In the genomic region with DNA sequence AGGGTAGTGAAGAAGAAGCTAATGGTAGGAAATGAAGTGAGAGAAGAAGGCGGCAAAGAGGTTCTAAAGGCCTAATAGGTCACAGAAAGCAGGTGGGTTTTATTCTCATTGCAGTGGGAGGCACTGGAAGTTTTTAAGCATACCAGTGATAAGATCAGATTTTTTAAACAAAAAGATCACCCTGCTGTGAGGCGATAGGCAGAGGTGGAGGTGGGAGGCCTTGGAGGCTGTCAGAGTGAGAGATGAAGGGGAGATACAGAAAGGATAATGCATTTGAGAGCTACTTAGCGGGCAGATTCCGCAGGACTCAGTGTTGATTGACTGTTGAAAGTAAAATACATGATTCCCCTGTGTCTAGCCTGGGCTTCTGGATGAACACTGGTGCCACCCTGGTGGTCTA, we compare ENCODE assay signal across 21 cellular contexts.
"Had no signal": no experiment of that assay in that cellular context is flagged by ENCODE, and none has a peak within 500 bp of the region (broad histone marks: within the 10 kb centered on the region; RNA-seq: fewer than 3 reads in every experiment).

No MANE protein-coding gene starts in this region.

- DNase-seq: cortex of kidney; effector memory CD8-positive, alpha-beta T cell; mesenchymal stem cell; midbrain; naive thymus-derived CD4-positive, alpha-beta T cell; occipital lobe; ovary; posterior cingulate gyrus; psoas muscle; right cardiac atrium; sigmoid colon; stimulated activated CD4-positive, alpha-beta T cell treated with anti-CD3 and anti-CD28 coated beads, Interleukin-2, amount 100 ng/mL, for 24 hours; stimulated activated CD4-positive, alpha-beta T cell treated with anti-CD3 and anti-CD28 coated beads, Interleukin-4, amount 100 ng/mL, for 24 hours; stimulated activated naive CD4-positive, alpha-beta T cell treated with Interleukin-2 at 50 U/mL for 16 hours; stomach; thyroid gland; trophoblast cell had no signal

- ATAC-seq: effector memory CD8-positive, alpha-beta T cell; naive thymus-derived CD4-positive, alpha-beta T cell; psoas muscle; right cardiac atrium; stimulated activated effector memory CD8-positive, alpha-beta T cell treated with anti-CD3 and anti-CD28 coated beads, Interleukin-12 subunit alpha, Interleukin-12 subunit beta, amount 100 ng/mL, for 72 hours had no signal

- H3K4me1 ChIP-seq: psoas muscle, sigmoid colon, vagina had no signal

- H3K27ac Mint-ChIP-seq: effector memory CD8-positive, alpha-beta T cell; naive thymus-derived CD4-positive, alpha-beta T cell; nephron; stimulated activated effector memory CD8-positive, alpha-beta T cell treated with anti-CD3 and anti-CD28 coated beads, Interleukin-12 subunit alpha, Interleukin-12 subunit beta, amount 100 ng/mL, for 72 hours had no signal

- H3K9me3 Mint-ChIP-seq: effector memory CD8-positive, alpha-beta T cell; naive thymus-derived CD4-positive, alpha-beta T cell; nephron; stimulated activated effector memory CD8-positive, alpha-beta T cell treated with anti-CD3 and anti-CD28 coated beads, Interleukin-12 subunit alpha, Interleukin-12 subunit beta, amount 100 ng/mL, for 72 hours had no signal

- H3K27ac ChIP-seq: ovary, psoas muscle, sigmoid colon, stomach, thyroid gland, vagina had no signal

- H3K9me3 ChIP-seq: ovary, psoas muscle, sigmoid colon, stomach, thyroid gland, vagina had no signal

- H3K36me3 ChIP-seq: ovary, sigmoid colon, stomach, thyroid gland, vagina had no signal

- H3K4me3 ChIP-seq: lung, ovary, psoas muscle, sigmoid colon, stomach, thyroid gland, vagina had no signal

- H3K27me3 ChIP-seq: ovary, sigmoid colon, stomach, thyroid gland, vagina had no signal

- H3K36me3 Mint-ChIP-seq: naive thymus-derived CD4-positive, alpha-beta T cell; stimulated activated effector memory CD8-positive, alpha-beta T cell treated with anti-CD3 and anti-CD28 coated beads, Interleukin-12 subunit alpha, Interleukin-12 subunit beta, amount 100 ng/mL, for 72 hours had no signal

- H3K4me3 Mint-ChIP-seq: effector memory CD8-positive, alpha-beta T cell; naive thymus-derived CD4-positive, alpha-beta T cell; nephron; stimulated activated effector memory CD8-positive, alpha-beta T cell treated with anti-CD3 and anti-CD28 coated beads, Interleukin-12 subunit alpha, Interleukin-12 subunit beta, amount 100 ng/mL, for 72 hours had no signal
